2 cellular contexts compared by ENCODE assay signal in the genomic region with DNA sequence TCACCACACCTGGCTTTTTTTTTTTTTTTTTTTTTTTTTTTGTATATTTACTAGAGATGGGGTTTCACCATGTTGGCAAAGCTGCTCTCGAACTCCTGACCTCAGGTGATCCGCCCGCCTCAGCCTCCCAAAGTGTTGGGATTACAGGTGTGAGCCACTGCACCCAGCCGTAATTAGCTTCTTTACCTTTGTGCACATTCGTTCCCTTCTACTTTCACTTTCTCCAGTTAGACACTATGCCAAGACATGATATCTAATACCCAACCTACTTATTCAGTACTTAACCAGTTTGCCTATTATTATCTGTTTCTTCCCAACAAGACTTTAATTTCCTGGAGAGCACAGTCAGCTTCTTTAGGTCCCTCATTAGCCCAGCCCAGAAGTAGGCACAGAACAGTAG.
TF ChIP-seq lines count a peak whose summit lies in the region.

No MANE protein-coding gene starts in this region.

TF ChIP-seq in SK-N-SH, 30 proteins besides CTCF, POLR2A, EP300 and RAD21:
- TF ChIP-seq, protein P1, sequence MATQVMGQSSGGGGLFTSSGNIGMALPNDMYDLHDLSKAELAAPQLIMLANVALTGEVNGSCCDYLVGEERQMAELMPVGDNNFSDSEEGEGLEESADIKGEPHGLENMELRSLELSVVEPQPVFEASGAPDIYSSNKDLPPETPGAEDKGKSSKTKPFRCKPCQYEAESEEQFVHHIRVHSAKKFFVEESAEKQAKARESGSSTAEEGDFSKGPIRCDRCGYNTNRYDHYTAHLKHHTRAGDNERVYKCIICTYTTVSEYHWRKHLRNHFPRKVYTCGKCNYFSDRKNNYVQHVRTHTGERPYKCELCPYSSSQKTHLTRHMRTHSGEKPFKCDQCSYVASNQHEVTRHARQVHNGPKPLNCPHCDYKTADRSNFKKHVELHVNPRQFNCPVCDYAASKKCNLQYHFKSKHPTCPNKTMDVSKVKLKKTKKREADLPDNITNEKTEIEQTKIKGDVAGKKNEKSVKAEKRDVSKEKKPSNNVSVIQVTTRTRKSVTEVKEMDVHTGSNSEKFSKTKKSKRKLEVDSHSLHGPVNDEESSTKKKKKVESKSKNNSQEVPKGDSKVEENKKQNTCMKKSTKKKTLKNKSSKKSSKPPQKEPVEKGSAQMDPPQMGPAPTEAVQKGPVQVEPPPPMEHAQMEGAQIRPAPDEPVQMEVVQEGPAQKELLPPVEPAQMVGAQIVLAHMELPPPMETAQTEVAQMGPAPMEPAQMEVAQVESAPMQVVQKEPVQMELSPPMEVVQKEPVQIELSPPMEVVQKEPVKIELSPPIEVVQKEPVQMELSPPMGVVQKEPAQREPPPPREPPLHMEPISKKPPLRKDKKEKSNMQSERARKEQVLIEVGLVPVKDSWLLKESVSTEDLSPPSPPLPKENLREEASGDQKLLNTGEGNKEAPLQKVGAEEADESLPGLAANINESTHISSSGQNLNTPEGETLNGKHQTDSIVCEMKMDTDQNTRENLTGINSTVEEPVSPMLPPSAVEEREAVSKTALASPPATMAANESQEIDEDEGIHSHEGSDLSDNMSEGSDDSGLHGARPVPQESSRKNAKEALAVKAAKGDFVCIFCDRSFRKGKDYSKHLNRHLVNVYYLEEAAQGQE (IDR thresholded peaks at IDR 0.05; ENCODE audit: low read depth, low read length), result no peak
- TF ChIP-seq CHD2 (IDR thresholded peaks at IDR 0.05; ENCODE audit: low read length, partially characterized antibody), result no peak
- TF ChIP-seq, protein P2, sequence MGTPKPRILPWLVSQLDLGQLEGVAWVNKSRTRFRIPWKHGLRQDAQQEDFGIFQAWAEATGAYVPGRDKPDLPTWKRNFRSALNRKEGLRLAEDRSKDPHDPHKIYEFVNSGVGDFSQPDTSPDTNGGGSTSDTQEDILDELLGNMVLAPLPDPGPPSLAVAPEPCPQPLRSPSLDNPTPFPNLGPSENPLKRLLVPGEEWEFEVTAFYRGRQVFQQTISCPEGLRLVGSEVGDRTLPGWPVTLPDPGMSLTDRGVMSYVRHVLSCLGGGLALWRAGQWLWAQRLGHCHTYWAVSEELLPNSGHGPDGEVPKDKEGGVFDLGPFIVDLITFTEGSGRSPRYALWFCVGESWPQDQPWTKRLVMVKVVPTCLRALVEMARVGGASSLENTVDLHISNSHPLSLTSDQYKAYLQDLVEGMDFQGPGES (IDR thresholded peaks at IDR 0.05; ENCODE audit: low read depth, low read length), result no peak
- TF ChIP-seq MEF2A (IDR thresholded peaks at IDR 0.05; ENCODE audit: borderline replicate concordance, low read depth), result no peak
- no peak for TF ChIP-seq RFX5 (IDR thresholded peaks at IDR 0.05; ENCODE audit: low read length)
- no peak for TF ChIP-seq GATA2 (CRISPR knock-in tag; IDR thresholded peaks at IDR 0.05)
- TF ChIP-seq, protein P3, sequence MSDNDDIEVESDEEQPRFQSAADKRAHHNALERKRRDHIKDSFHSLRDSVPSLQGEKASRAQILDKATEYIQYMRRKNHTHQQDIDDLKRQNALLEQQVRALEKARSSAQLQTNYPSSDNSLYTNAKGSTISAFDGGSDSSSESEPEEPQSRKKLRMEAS (IDR thresholded peaks at IDR 0.05; ENCODE audit: low read depth), result no peak
- TF ChIP-seq TCF12 (IDR thresholded peaks at IDR 0.05), result no peak
- no peak for TF ChIP-seq GABPA (IDR thresholded peaks at IDR 0.05; ENCODE audit: low read depth)
- TF ChIP-seq, protein P4, sequence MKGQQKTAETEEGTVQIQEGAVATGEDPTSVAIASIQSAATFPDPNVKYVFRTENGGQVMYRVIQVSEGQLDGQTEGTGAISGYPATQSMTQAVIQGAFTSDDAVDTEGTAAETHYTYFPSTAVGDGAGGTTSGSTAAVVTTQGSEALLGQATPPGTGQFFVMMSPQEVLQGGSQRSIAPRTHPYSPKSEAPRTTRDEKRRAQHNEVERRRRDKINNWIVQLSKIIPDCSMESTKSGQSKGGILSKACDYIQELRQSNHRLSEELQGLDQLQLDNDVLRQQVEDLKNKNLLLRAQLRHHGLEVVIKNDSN (IDR thresholded peaks at IDR 0.05; ENCODE audit: borderline replicate concordance, low read depth), result no peak
- TF ChIP-seq, protein P5, sequence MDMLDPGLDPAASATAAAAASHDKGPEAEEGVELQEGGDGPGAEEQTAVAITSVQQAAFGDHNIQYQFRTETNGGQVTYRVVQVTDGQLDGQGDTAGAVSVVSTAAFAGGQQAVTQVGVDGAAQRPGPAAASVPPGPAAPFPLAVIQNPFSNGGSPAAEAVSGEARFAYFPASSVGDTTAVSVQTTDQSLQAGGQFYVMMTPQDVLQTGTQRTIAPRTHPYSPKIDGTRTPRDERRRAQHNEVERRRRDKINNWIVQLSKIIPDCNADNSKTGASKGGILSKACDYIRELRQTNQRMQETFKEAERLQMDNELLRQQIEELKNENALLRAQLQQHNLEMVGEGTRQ (IDR thresholded peaks at IDR 0.05; ENCODE audit: borderline replicate concordance, low read depth, low read length), result no peak
- no peak for TF ChIP-seq FOSL2 (IDR thresholded peaks at IDR 0.05; ENCODE audit: borderline replicate concordance, low read depth)
- TF ChIP-seq POLR2AphosphoS5 (IDR thresholded peaks at IDR 0.05; ENCODE audit: low read depth, low read length), result no peak
- no peak for TF ChIP-seq YY1 (IDR thresholded peaks at IDR 0.05; ENCODE audit: low read depth)
- TF ChIP-seq ELF1 (IDR thresholded peaks at IDR 0.05), result no peak
- no peak for TF ChIP-seq SMC3 (IDR thresholded peaks at IDR 0.05; ENCODE audit: low read depth, low read length)
- no peak for TF ChIP-seq TEAD4 (IDR thresholded peaks at IDR 0.05; ENCODE audit: borderline replicate concordance, insufficient read depth)
- TF ChIP-seq SIN3A (IDR thresholded peaks at IDR 0.05; ENCODE audit: borderline replicate concordance, low read depth, low read length), result no peak

TF ChIP-seq in SK-N-SH treated with all-trans-retinoic acid at 6 μM for 48 hours, 23 proteins besides CTCF, POLR2A, EP300 and RAD21 (continued from another document):
- TF ChIP-seq, protein P6, sequence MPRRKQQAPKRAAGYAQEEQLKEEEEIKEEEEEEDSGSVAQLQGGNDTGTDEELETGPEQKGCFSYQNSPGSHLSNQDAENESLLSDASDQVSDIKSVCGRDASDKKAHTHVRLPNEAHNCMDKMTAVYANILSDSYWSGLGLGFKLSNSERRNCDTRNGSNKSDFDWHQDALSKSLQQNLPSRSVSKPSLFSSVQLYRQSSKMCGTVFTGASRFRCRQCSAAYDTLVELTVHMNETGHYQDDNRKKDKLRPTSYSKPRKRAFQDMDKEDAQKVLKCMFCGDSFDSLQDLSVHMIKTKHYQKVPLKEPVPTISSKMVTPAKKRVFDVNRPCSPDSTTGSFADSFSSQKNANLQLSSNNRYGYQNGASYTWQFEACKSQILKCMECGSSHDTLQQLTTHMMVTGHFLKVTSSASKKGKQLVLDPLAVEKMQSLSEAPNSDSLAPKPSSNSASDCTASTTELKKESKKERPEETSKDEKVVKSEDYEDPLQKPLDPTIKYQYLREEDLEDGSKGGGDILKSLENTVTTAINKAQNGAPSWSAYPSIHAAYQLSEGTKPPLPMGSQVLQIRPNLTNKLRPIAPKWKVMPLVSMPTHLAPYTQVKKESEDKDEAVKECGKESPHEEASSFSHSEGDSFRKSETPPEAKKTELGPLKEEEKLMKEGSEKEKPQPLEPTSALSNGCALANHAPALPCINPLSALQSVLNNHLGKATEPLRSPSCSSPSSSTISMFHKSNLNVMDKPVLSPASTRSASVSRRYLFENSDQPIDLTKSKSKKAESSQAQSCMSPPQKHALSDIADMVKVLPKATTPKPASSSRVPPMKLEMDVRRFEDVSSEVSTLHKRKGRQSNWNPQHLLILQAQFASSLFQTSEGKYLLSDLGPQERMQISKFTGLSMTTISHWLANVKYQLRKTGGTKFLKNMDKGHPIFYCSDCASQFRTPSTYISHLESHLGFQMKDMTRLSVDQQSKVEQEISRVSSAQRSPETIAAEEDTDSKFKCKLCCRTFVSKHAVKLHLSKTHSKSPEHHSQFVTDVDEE (CRISPR knock-in tag; IDR thresholded peaks at IDR 0.05), result no peak
- TF ChIP-seq ESRRG (CRISPR knock-in tag; IDR thresholded peaks at IDR 0.05), result no peak
- TF ChIP-seq RARB (CRISPR knock-in tag; IDR thresholded peaks at IDR 0.05), result no peak
- no peak for TF ChIP-seq ZFP3 (CRISPR knock-in tag; IDR thresholded peaks at IDR 0.05)
- TF ChIP-seq ZNF565 (CRISPR knock-in tag; conservative IDR thresholded peaks at IDR 0.05; ENCODE audit: low read depth), result no peak
- TF ChIP-seq GLIS3 (CRISPR knock-in tag; IDR thresholded peaks at IDR 0.05), result no peak
- TF ChIP-seq, protein P7, sequence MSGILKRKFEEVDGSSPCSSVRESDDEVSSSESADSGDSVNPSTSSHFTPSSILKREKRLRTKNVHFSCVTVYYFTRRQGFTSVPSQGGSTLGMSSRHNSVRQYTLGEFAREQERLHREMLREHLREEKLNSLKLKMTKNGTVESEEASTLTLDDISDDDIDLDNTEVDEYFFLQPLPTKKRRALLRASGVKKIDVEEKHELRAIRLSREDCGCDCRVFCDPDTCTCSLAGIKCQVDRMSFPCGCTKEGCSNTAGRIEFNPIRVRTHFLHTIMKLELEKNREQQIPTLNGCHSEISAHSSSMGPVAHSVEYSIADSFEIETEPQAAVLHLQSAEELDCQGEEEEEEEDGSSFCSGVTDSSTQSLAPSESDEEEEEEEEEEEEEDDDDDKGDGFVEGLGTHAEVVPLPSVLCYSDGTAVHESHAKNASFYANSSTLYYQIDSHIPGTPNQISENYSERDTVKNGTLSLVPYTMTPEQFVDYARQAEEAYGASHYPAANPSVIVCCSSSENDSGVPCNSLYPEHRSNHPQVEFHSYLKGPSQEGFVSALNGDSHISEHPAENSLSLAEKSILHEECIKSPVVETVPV (CRISPR knock-in tag; IDR thresholded peaks at IDR 0.05), result no peak
- TF ChIP-seq, protein P8, sequence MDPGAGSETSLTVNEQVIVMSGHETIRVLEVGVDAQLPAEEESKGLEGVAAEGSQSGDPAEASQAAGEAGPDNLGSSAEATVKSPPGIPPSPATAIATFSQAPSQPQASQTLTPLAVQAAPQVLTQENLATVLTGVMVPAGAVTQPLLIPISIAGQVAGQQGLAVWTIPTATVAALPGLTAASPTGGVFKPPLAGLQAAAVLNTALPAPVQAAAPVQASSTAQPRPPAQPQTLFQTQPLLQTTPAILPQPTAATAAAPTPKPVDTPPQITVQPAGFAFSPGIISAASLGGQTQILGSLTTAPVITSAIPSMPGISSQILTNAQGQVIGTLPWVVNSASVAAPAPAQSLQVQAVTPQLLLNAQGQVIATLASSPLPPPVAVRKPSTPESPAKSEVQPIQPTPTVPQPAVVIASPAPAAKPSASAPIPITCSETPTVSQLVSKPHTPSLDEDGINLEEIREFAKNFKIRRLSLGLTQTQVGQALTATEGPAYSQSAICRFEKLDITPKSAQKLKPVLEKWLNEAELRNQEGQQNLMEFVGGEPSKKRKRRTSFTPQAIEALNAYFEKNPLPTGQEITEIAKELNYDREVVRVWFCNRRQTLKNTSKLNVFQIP (CRISPR knock-in tag; IDR thresholded peaks at IDR 0.05; ENCODE audit: borderline replicate concordance, low read depth), result no peak
- TF ChIP-seq PPARA (CRISPR knock-in tag; IDR thresholded peaks at IDR 0.05; ENCODE audit: borderline replicate concordance), result no peak
- TF ChIP-seq, protein P9, sequence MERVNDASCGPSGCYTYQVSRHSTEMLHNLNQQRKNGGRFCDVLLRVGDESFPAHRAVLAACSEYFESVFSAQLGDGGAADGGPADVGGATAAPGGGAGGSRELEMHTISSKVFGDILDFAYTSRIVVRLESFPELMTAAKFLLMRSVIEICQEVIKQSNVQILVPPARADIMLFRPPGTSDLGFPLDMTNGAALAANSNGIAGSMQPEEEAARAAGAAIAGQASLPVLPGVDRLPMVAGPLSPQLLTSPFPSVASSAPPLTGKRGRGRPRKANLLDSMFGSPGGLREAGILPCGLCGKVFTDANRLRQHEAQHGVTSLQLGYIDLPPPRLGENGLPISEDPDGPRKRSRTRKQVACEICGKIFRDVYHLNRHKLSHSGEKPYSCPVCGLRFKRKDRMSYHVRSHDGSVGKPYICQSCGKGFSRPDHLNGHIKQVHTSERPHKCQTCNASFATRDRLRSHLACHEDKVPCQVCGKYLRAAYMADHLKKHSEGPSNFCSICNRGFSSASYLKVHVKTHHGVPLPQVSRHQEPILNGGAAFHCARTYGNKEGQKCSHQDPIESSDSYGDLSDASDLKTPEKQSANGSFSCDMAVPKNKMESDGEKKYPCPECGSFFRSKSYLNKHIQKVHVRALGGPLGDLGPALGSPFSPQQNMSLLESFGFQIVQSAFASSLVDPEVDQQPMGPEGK (CRISPR knock-in tag; IDR thresholded peaks at IDR 0.05; ENCODE audit: borderline replicate concordance), result no peak
- TF ChIP-seq SNAI2 (CRISPR knock-in tag; IDR thresholded peaks at IDR 0.05), result no peak
TF ChIP-seq in SK-N-SH treated with all-trans-retinoic acid at 6 μM for 48 hours: peak in this region for 0.
